In the genomic region with DNA sequence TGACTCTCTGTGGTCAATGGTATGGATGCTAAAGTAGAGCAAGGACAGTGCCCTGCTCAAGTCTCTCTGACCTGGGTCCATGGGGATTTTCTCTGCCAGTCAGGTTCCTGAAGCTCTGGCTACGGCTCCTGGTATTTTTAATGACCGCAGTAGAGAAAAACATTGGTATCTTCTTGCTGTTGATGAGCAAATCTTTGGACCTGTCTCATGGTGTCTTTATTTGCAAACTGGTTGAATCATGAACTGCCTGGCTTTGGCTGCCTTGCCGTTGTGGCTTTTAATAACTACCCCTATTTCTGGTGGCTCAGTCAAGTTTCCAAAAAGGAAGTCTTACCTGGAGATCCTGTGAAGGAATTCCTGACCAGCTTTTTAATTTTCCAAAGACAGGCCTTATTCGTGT, we compare ENCODE assay signal across 24 cellular contexts. TPM values are rescaled to one million over a fixed set of nuclear protein-coding genes. Genes with fewer than 3 reads are reported as not detected.
A peak's percentile ranks its signal among the peaks of the same experiment; 100 is the strongest.
DNase-seq lines count a peak whose midpoint lies in the region; ATAC-seq and TF ChIP-seq lines count a peak whose summit lies in the region.
"Had no signal": no experiment of that assay in that cellular context is flagged by ENCODE, and none has a peak within 500 bp of the region (broad histone marks: within the 10 kb centered on the region; RNA-seq: fewer than 3 reads in every experiment).

No MANE protein-coding gene starts in this region.

- CTCF ChIA-PET in mammary epithelial cell (lab: Charles Lee; ENCODE audit: low non-redundant PET), result no interaction called here

- no peaks in the 10 kb centered on the region for H3K27me3 ChIP-seq in mammary epithelial cell (ENCODE audit: insufficient read depth, low read length)
- H3K27me3 ChIP-seq in breast epithelium, result no peaks in the 10 kb centered on the region
- H3K27me3 ChIP-seq in MG63, result no peaks in the 10 kb centered on the region
- no peaks in the 10 kb centered on the region for H3K27me3 ChIP-seq in right cardiac atrium (ENCODE audit: control insufficient read depth, insufficient read depth)
- no peaks in the 10 kb centered on the region for H3K27me3 ChIP-seq in gastrocnemius medialis

- H4K20me1 ChIP-seq in mammary epithelial cell (ENCODE audit: insufficient read depth, low read length), result no peaks in the 10 kb centered on the region

- no peak overlapping the region for H3K4me3 ChIP-seq in mammary epithelial cell (replicated peaks in 1 of 3; ENCODE audit: insufficient read depth in 1 of 3, low read depth in 2 of 3, low read length in 3 of 3)
- no peak overlapping the region for H3K4me3 ChIP-seq in breast epithelium
- no peak overlapping the region for H3K4me3 ChIP-seq in MG63
- H3K4me3 ChIP-seq in right cardiac atrium (ENCODE audit: low read length), result no peak overlapping the region
- peak overlapping the region in 1 of 4 donors; percentile 2 for H3K4me3 ChIP-seq in gastrocnemius medialis

- dilution Hi-C loops in mammary epithelial cell (cut with HindIII; ENCODE audit: low sequenced_read_pairs), result no loop called here

- H3K9me3 ChIP-seq in mammary epithelial cell (replicated peaks; ENCODE audit: insufficient read depth, low read length), result no peaks in the 10 kb centered on the region
- no peaks in the 10 kb centered on the region for H3K9me3 ChIP-seq in breast epithelium
- H3K9me3 ChIP-seq in MG63, result no peaks in the 10 kb centered on the region
- no peaks in the 10 kb centered on the region for H3K9me3 ChIP-seq in right cardiac atrium (ENCODE audit: control insufficient read depth, low read length)
- H3K9me3 ChIP-seq in gastrocnemius medialis, result no peaks in the 10 kb centered on the region

- in situ Hi-C loops in mammary epithelial cell (cut with MboI; ENCODE audit: low sequenced_read_pairs in 2 of 2), result no loop called here
- in situ Hi-C loops in gastrocnemius medialis (cut with MboI; ENCODE audit: low sequenced_read_pairs in 4 of 4), result no loop called here

- TF ChIP-seq CTCF in mammary epithelial cell (conservative IDR thresholded peaks at IDR 0.05 in 1 of 2, IDR thresholded peaks at IDR 0.05 in 1 of 2; ENCODE audit: extremely low read depth in 1 of 2, insufficient read depth in 1 of 2, low read depth in 1 of 2, low read length in 2 of 2) (no peak), breast epithelium (IDR thresholded peaks at IDR 0.05) (no peak), gastrocnemius medialis (IDR thresholded peaks at IDR 0.05 in 4 of 5, conservative IDR thresholded peaks at IDR 0.05 in 1 of 5) (no peak)

- no peak for ATAC-seq in right cardiac atrium
- ATAC-seq in gastrocnemius medialis, result peak; percentile 92 to 94
- ATAC-seq: CD8-positive, alpha-beta T cell; HCT116; HepG2 had no signal

- no peak overlapping the region for H3K9ac ChIP-seq in mammary epithelial cell (ENCODE audit: insufficient read depth, low read length)

- TF ChIP-seq POLR2A in breast epithelium (IDR thresholded peaks at IDR 0.05), result no peak
- no peak for TF ChIP-seq POLR2A in gastrocnemius medialis (IDR thresholded peaks at IDR 0.05)

- H3K27ac ChIP-seq in mammary epithelial cell (ENCODE audit: insufficient read depth, low read depth, low read length), result no peak overlapping the region
- peak overlapping the region in 1 of 2 donors; percentile 54 for H3K27ac ChIP-seq in breast epithelium
- H3K27ac ChIP-seq in right cardiac atrium (ENCODE audit: low read length), result peak overlapping the region; percentile 27
- peak overlapping the region; percentile 78 to 89 (median 86) for H3K27ac ChIP-seq in gastrocnemius medialis
- H3K27ac ChIP-seq: 22Rv1, HL-60 had no signal

- H3K4me1 ChIP-seq in mammary epithelial cell (ENCODE audit: insufficient read depth, low read length) (no peaks in the 10 kb centered on the region), breast epithelium (no peaks in the 10 kb centered on the region), right cardiac atrium (ENCODE audit: control insufficient read depth, insufficient read depth, low read length) (peaks cover 6% of the 10 kb centered on the region), gastrocnemius medialis (peaks cover 32 to 53% of the 10 kb centered on the region in 2 donors)

- no peak overlapping the region for H2AFZ ChIP-seq in mammary epithelial cell (ENCODE audit: low read depth, low read length)

- BruUV-seq in mammary epithelial cell (replicated peaks; lab: Mats Ljungman, UMichigan), result no TSS peak

- peak; percentile 24 for DNase-seq in mammary epithelial cell
- no peak for DNase-seq in breast epithelium (ENCODE audit: low spot score in 2 of 2)
- peak; percentile 41 for DNase-seq in MG63
- no peak for DNase-seq in right cardiac atrium
- DNase-seq in gastrocnemius medialis, result peak; percentile 43 to 70
- no peak for DNase-seq in activated CD4-positive, alpha-beta T cell treated with anti-CD3 and anti-CD28 coated beads for 48 hours
- no peak for DNase-seq in NCI-H146 treated with DMSO at 0.1 percent for 48 hours (lab: John Stamatoyannopoulos, UW; ENCODE audit: unreplicated experiment)
- no peak for DNase-seq in Kasumi-1 (lab: John Stamatoyannopoulos, UW)
- DNase-seq: ACHN; C1 segment of cervical spinal cord; CD8-positive, alpha-beta T cell; GOT3; KBM-7; NCI-H1105; NCI-H1694; NCI-H2081 treated with DMSO at 0.1 percent for 48 hours; NCI-H2171 treated with DMSO at 0.1 percent for 48 hours; NCI-H526; OCI-M1 had no signal

- no peaks in the 10 kb centered on the region for H3K79me2 ChIP-seq in mammary epithelial cell (ENCODE audit: insufficient read depth, low read length)

- 37% methylated on average over 3 of the region's 4 CpGs for WGBS in mammary epithelial cell (ENCODE audit: low coverage, missing lambda C conversion rate)
- WGBS in right cardiac atrium, result 74% methylated on average over 4 of the region's 4 CpGs

- no peak overlapping the region for H3K4me2 ChIP-seq in mammary epithelial cell (ENCODE audit: insufficient read depth, low read depth, low read length)

- intact Hi-C loops in mammary epithelial cell (cut with micrococcal nuclease) (no loop called here), breast epithelium (cut with DNase I; ENCODE audit: low total_unique reads) (no loop called here), right cardiac atrium (cut with DNase I) (no loop called here), gastrocnemius medialis (cut with DNase I; ENCODE audit: low total_unique reads) (no loop called here)

- no peaks in the 10 kb centered on the region for H3K36me3 ChIP-seq in mammary epithelial cell (ENCODE audit: insufficient read depth, low read length)
- H3K36me3 ChIP-seq in breast epithelium, result no peaks in the 10 kb centered on the region
- H3K36me3 ChIP-seq in MG63, result no peaks in the 10 kb centered on the region
- peaks cover 0 to 2% of the 10 kb centered on the region in 2 donors for H3K36me3 ChIP-seq in gastrocnemius medialis

RNA-seq across cellular contexts. Expression of a gene that starts 8.7 kb away (rescaled TPM):
- total RNA-seq in mammary epithelial cell (10 to 100 TPM; 58.4 to 76.3 TPM), breast epithelium (10 to 100 TPM; 40.6 to 69.3 (median 44.1) TPM), right cardiac atrium (100 to 1,000 TPM; 131 to 145 (median 139) TPM), gastrocnemius medialis (100 to 1,000 TPM in 3 of 4 donors, 10 to 100 TPM in 1; 85.2 to 288 (median 251) TPM)
- polyA plus RNA-seq in mammary epithelial cell (32.4 TPM), right cardiac atrium (171 TPM)
- polyA minus RNA-seq in mammary epithelial cell, result 21.8 TPM
- total RNA-seq in MG63 (2014; rRNA removed; shearing (Covaris generic); ENCODE audit: low replicate concordance), result 65.6 and 106 TPM in 2 replicates

RNA-seq across cellular contexts. Expression of a gene that starts 14.1 kb away (rescaled TPM):
- 10 to 100 TPM; 29.3 to 56.8 TPM for total RNA-seq in mammary epithelial cell
- polyA plus RNA-seq in mammary epithelial cell, result 17.0 TPM
- 9.5 TPM for polyA minus RNA-seq in mammary epithelial cell
- total RNA-seq in breast epithelium, result 100 to 1,000 TPM in 2 of 3 donors, 10 to 100 TPM in 1; 60.6 to 135 (median 107) TPM
- 45.1 and 58.4 TPM in 2 replicates for total RNA-seq in MG63 (2014; rRNA removed; shearing (Covaris generic); ENCODE audit: low replicate concordance)
- total RNA-seq in right cardiac atrium, result 10 to 100 TPM; 28.1 to 32.0 (median 30.2) TPM
- 32.1 TPM for polyA plus RNA-seq in right cardiac atrium
- 10 to 100 TPM; 18.4 to 53.5 (median 31.1) TPM for total RNA-seq in gastrocnemius medialis

RNA-seq across cellular contexts. Expression of a gene that starts 32.4 kb away (rescaled TPM):
- under 1 TPM; 0.33 to 0.49 TPM for total RNA-seq in mammary epithelial cell
- 0.14 TPM for polyA plus RNA-seq in mammary epithelial cell
- polyA minus RNA-seq in mammary epithelial cell, result not detected
- total RNA-seq in breast epithelium, result 1 to 10 TPM; 3.1 to 7.5 (median 5.9) TPM
- not detected in 2 replicates for total RNA-seq in MG63 (2014; rRNA removed; shearing (Covaris generic); ENCODE audit: low replicate concordance)
- 10 to 100 TPM; 11.6 to 23.8 (median 17.6) TPM for total RNA-seq in right cardiac atrium
- polyA plus RNA-seq in right cardiac atrium, result 15.5 TPM
- total RNA-seq in gastrocnemius medialis, result 1 to 10 TPM; 1.2 to 2.2 (median 1.6) TPM
- total RNA-seq: CD8-positive, alpha-beta T cell; HepG2 had no signal

RNA-seq across cellular contexts. Expression of a gene that starts 37.0 kb away (rescaled TPM):
- total RNA-seq in mammary epithelial cell, result not detected
- not detected for polyA plus RNA-seq in mammary epithelial cell
- polyA minus RNA-seq in mammary epithelial cell, result not detected
- 1 to 10 TPM in 2 of 3 donors, under 1 TPM in 1; 0.80 to 2.3 (median 1.6) TPM for total RNA-seq in breast epithelium
- 5.9 TPM in 1 of 2 replicates, not detected in the other for total RNA-seq in MG63 (2014; rRNA removed; shearing (Covaris generic); ENCODE audit: low replicate concordance)
- 10 to 100 TPM in 1 of 4 donors, 1 to 10 TPM in 3; 3.5 to 11.3 (median 4.9) TPM for total RNA-seq in right cardiac atrium
- polyA plus RNA-seq in right cardiac atrium, result 7.7 TPM
- total RNA-seq in gastrocnemius medialis, result 1 to 10 TPM in 3 of 4 donors, not detected in 1; 1.4 to 3.5 (median 1.8) TPM
- total RNA-seq: CD8-positive, alpha-beta T cell; Daoy had no signal

RNA-seq across cellular contexts. Expression of a gene that starts 39.6 kb away (rescaled TPM):
- total RNA-seq in mammary epithelial cell, result not detected
- polyA plus RNA-seq in mammary epithelial cell, result not detected
- not detected for polyA minus RNA-seq in mammary epithelial cell
- total RNA-seq in breast epithelium, result not detected
- total RNA-seq in MG63 (2014; rRNA removed; shearing (Covaris generic); ENCODE audit: low replicate concordance), result 3.1 TPM in 1 of 2 replicates, not detected in the other
- total RNA-seq in right cardiac atrium, result 10 to 100 TPM in 1 of 4 donors, 1 to 10 TPM in 3; 2.1 to 10.0 (median 2.3) TPM
- 0.91 TPM for polyA plus RNA-seq in right cardiac atrium
- 1 to 10 TPM in 1 of 4 donors, not detected in 3; 2.2 TPM for total RNA-seq in gastrocnemius medialis
- total RNA-seq: CD8-positive, alpha-beta T cell had no signal

Comparison
In these comparisons a context has a peak if more than half of its experiments do, and no peak if none do; other contexts are left out.
1. DNase-seq: peak in mammary epithelial cell (single experiment), MG63 (single experiment) and gastrocnemius medialis (2 of 2); none in breast epithelium (0 of 2), right cardiac atrium (0 of 3), activated CD4-positive, alpha-beta T cell treated with anti-CD3 and anti-CD28 coated beads for 48 hours (single experiment), NCI-H146 treated with DMSO at 0.1 percent for 48 hours (single experiment) and Kasumi-1 (0 of 2).
2. ATAC-seq: peak in gastrocnemius medialis (2 of 2); none in right cardiac atrium (0 of 2).